Comparison of ENCODE assay signal across 11 cellular contexts in genomic region chr10:69961168-69961863, GRCh38.
DNase-seq lines count a peak whose midpoint lies in the region; ATAC-seq and TF ChIP-seq lines count a peak whose summit lies in the region.
"Had no signal": no experiment of that assay in that cellular context is flagged by ENCODE, and none has a peak within 500 bp of the region (broad histone marks: within the 10 kb centered on the region; RNA-seq: fewer than 3 reads in every experiment).

No MANE protein-coding gene starts in this region.

- H3K9me3 Mint-ChIP-seq in natural killer cell treated with Interleukin-12 subunit alpha and Interleukin-12 subunit beta and Interleukin-15 and Interleukin-18, amount 100 ng/mL, for 72 hours: no peaks in the 10 kb centered on the region
- H3K9me3 Mint-ChIP-seq in natural killer cell: no peaks in the 10 kb centered on the region
- H3K9me3 Mint-ChIP-seq in effector memory CD8-positive, alpha-beta T cell: no peaks in the 10 kb centered on the region

- intact Hi-C loops in natural killer cell (cut with micrococcal nuclease): no loop called here

- peaks cover 0 to 8% of the 10 kb centered on the region in 2 donors for H3K4me1 Mint-ChIP-seq in natural killer cell treated with Interleukin-12 subunit alpha and Interleukin-12 subunit beta and Interleukin-15 and Interleukin-18, amount 100 ng/mL, for 72 hours (ENCODE audit: low read depth in 2 of 2)
- H3K4me1 Mint-ChIP-seq in natural killer cell: peaks cover 0 to 9% of the 10 kb centered on the region in 2 donors
- peaks cover 0 to 7% of the 10 kb centered on the region in 2 donors for H3K4me1 Mint-ChIP-seq in effector memory CD8-positive, alpha-beta T cell (ENCODE audit: low read depth in 2 of 2)

- TF ChIP-seq CTCF in natural killer cell (IDR thresholded peaks at IDR 0.05): no peak
- TF ChIP-seq CTCF in WERI-Rb-1 (IDR thresholded peaks at IDR 0.05; ENCODE audit: low read depth, low read length): peak; percentile 68

- no peaks in the 10 kb centered on the region for H3K36me3 Mint-ChIP-seq in natural killer cell treated with Interleukin-12 subunit alpha and Interleukin-12 subunit beta and Interleukin-15 and Interleukin-18, amount 100 ng/mL, for 72 hours
- no peaks in the 10 kb centered on the region for H3K36me3 Mint-ChIP-seq in natural killer cell
- H3K36me3 Mint-ChIP-seq in effector memory CD8-positive, alpha-beta T cell (ENCODE audit: insufficient read depth): no peaks in the 10 kb centered on the region

- no peaks in the 10 kb centered on the region for H3K27me3 ChIP-seq in WERI-Rb-1 (ENCODE audit: insufficient read depth, low read depth, severe bottlenecking)

- no peaks in the 10 kb centered on the region for H3K36me3 ChIP-seq in WERI-Rb-1

- peaks cover 4 to 13% of the 10 kb centered on the region in 2 donors for H3K27me3 Mint-ChIP-seq in natural killer cell treated with Interleukin-12 subunit alpha and Interleukin-12 subunit beta and Interleukin-15 and Interleukin-18, amount 100 ng/mL, for 72 hours
- peaks cover 0 to 7% of the 10 kb centered on the region in 2 donors for H3K27me3 Mint-ChIP-seq in natural killer cell (ENCODE audit: low read depth in 2 of 2)
- peaks cover 46 to 80% of the 10 kb centered on the region in 2 donors for H3K27me3 Mint-ChIP-seq in effector memory CD8-positive, alpha-beta T cell

- ATAC-seq in natural killer cell treated with Interleukin-12 subunit alpha and Interleukin-12 subunit beta and Interleukin-15 and Interleukin-18, amount 100 ng/mL, for 72 hours: no peak
- ATAC-seq in natural killer cell: no peak
- ATAC-seq in effector memory CD8-positive, alpha-beta T cell (replicated peaks): no peak
- ATAC-seq in GM18868 (IDR thresholded peaks at IDR 0.05; ENCODE audit: unreplicated experiment): no peak

- H3K27ac Mint-ChIP-seq in natural killer cell treated with Interleukin-12 subunit alpha and Interleukin-12 subunit beta and Interleukin-15 and Interleukin-18, amount 100 ng/mL, for 72 hours: no peak overlapping the region
- no peak overlapping the region for H3K27ac Mint-ChIP-seq in natural killer cell
- H3K27ac Mint-ChIP-seq in effector memory CD8-positive, alpha-beta T cell: no peak overlapping the region

- no peak overlapping the region for H3K4me3 Mint-ChIP-seq in natural killer cell treated with Interleukin-12 subunit alpha and Interleukin-12 subunit beta and Interleukin-15 and Interleukin-18, amount 100 ng/mL, for 72 hours
- no peak overlapping the region for H3K4me3 Mint-ChIP-seq in natural killer cell
- H3K4me3 Mint-ChIP-seq in effector memory CD8-positive, alpha-beta T cell: no peak overlapping the region

- no peaks in the 10 kb centered on the region for H3K9me3 ChIP-seq in WERI-Rb-1 (ENCODE audit: severe bottlenecking)

- no peak overlapping the region for H3K27ac ChIP-seq in WERI-Rb-1
- H3K27ac ChIP-seq: GM23248 had no signal

- peak; percentile 58 for DNase-seq in natural killer cell treated with Interleukin-12 subunit alpha and Interleukin-12 subunit beta and Interleukin-15 and Interleukin-18, amount 100 ng/mL, for 72 hours (ENCODE audit: low spot score)
- DNase-seq in natural killer cell: no peak
- no peak for DNase-seq in WERI-Rb-1
- peak; percentile 45 for DNase-seq in iris pigment epithelial cell (ENCODE audit: low read depth)
- DNase-seq in activated CD4-positive, alpha-beta T cell treated with anti-CD3 and anti-CD28 coated beads, Interleukin-2, amount 50 U/mL, for 4 hours: no peak
- DNase-seq in effector memory CD8-positive, alpha-beta T cell: no peak
- DNase-seq in NCI-H2171 (lab: John Stamatoyannopoulos, UW): no peak
- DNase-seq: DMS79, GM23248, NCI-H1048 had no signal

- H3K4me3 ChIP-seq in WERI-Rb-1 (ENCODE audit: low read depth, low read length): no peak overlapping the region
- H3K4me3 ChIP-seq: GM23248 had no signal

Comparison
In these comparisons a context has a peak if more than half of its experiments do, and no peak if none do; other contexts are left out.
1. DNase-seq: peak in natural killer cell treated with Interleukin-12 subunit alpha and Interleukin-12 subunit beta and Interleukin-15 and Interleukin-18, amount 100 ng/mL, for 72 hours (single experiment) and iris pigment epithelial cell (single experiment); none in natural killer cell (single experiment), WERI-Rb-1 (single experiment), activated CD4-positive, alpha-beta T cell treated with anti-CD3 and anti-CD28 coated beads, Interleukin-2, amount 50 U/mL, for 4 hours (0 of 2), effector memory CD8-positive, alpha-beta T cell (0 of 3) and NCI-H2171 (single experiment).